9 cellular contexts compared by ENCODE assay signal in genomic region chrY:19077698-19078113, GRCh38.
DNase-seq lines count a peak whose midpoint lies in the region; ATAC-seq and TF ChIP-seq lines count a peak whose summit lies in the region.
"Had no signal": no experiment of that assay in that cellular context is flagged by ENCODE, and none has a peak within 500 bp of the region (broad histone marks: within the 10 kb centered on the region; RNA-seq: fewer than 3 reads in every experiment).

No MANE protein-coding gene starts in this region.

- H3K27me3 ChIP-seq in stomach, result no peaks in the 10 kb centered on the region

- H3K9me3 ChIP-seq in stomach, result no peaks in the 10 kb centered on the region

- no peak for ATAC-seq in HG03571 (IDR thresholded peaks at IDR 0.05; ENCODE audit: unreplicated experiment)
- no peak for ATAC-seq in HG02588 (IDR thresholded peaks at IDR 0.05; ENCODE audit: unreplicated experiment)

- TF ChIP-seq EP300 in stomach (IDR thresholded peaks at IDR 0.05), result no peak

- peak overlapping the region in 2 of 5 donors; percentile 85 to 91 for H3K27ac ChIP-seq in stomach

- H3K36me3 ChIP-seq in stomach, result no peaks in the 10 kb centered on the region

- TF ChIP-seq POLR2A in erythroblast (IDR thresholded peaks at IDR 0.05; ENCODE audit: low read length), result no peak
- TF ChIP-seq POLR2A in stomach (IDR thresholded peaks at IDR 0.05), result no peak

- TF ChIP-seq CTCF in stomach (IDR thresholded peaks at IDR 0.05), result no peak

- 3 to 20% (median 10%) methylated on average over 1 to 37 of the region's 37 CpGs; no CpG with 5 or more reads in 2 of the 5 donors for WGBS in stomach, 5 donors

- DNase-seq in GF-D8 (lab: John Stamatoyannopoulos, UW) (peak; percentile 27), MV-4-11 (lab: John Stamatoyannopoulos, UW) (peak; percentile 48), erythroblast (lab: John Stamatoyannopoulos, UW) (peak; percentile 62 to 67), putamen (ENCODE audit: low spot score) (peak; percentile 12), stomach (no peak), NCI-H774 (lab: John Stamatoyannopoulos, UW) (no peak)
- DNase-seq: nephron progenitor cell had no signal

- no peaks in the 10 kb centered on the region for H3K4me1 ChIP-seq in stomach

- H3K4me3 ChIP-seq in stomach, result peak overlapping the region in 2 of 4 donors; percentile 60 to 70

- intact Hi-C loops in stomach (cut with DNase I; ENCODE audit: low total_unique reads), result no loop called here

Comparison
In these comparisons a context has a peak if more than half of its experiments do, and no peak if none do; other contexts are left out.
1. DNase-seq: peak in GF-D8 (single experiment), MV-4-11 (single experiment), erythroblast (2 of 2) and putamen (single experiment); none in stomach (single experiment) and NCI-H774 (single experiment).